In genomic region chr20:50216543-50217206, GRCh38 we compare ENCODE assay signal across 18 cellular contexts. TPM values are rescaled to one million over a fixed set of nuclear protein-coding genes. Genes with fewer than 3 reads are reported as not detected.
DNase-seq lines count a peak whose midpoint lies in the region; ATAC-seq lines count a peak whose summit lies in the region.
"Had no signal": no experiment of that assay in that cellular context is flagged by ENCODE, and none has a peak within 500 bp of the region (broad histone marks: within the 10 kb centered on the region; RNA-seq: fewer than 3 reads in every experiment).

No MANE protein-coding gene starts in this region.

- no peak overlapping the region for H3K27ac Mint-ChIP-seq in stimulated activated memory B cell treated with anti-CD40 and anti-IgM and Interleukin-4, amounts not matched to agents 10 μg/mL and 1 μg/mL and 100 μg/mL, for 72 hours
- H3K27ac Mint-ChIP-seq in activated T-helper 1 cell treated with anti-CD3 and anti-CD28 coated beads, Interleukin-12 subunit alpha, Interleukin-12 subunit beta, Interleukin-2, Interleukin-4 antibody, amounts not matched to agents 30 ng/mL and 10 ng/mL and 1 ng/mL, durations not matched to agents 14 hours and 24 hours and 36 hours = no peak overlapping the region
- H3K27ac Mint-ChIP-seq: activated CD8-positive, alpha-beta memory T cell treated with anti-CD3 and anti-CD28 coated beads, Interleukin-2, amount 10 ng/mL, durations not matched to agents 7 days and 5 days; B cell; nephron progenitor cell had no signal

- peaks cover 5% of the 10 kb centered on the region for H3K4me1 Mint-ChIP-seq in stimulated activated memory B cell treated with anti-CD40 and anti-IgM and Interleukin-4, amounts not matched to agents 10 μg/mL and 1 μg/mL and 100 μg/mL, for 72 hours
- peaks cover 23% of the 10 kb centered on the region for H3K4me1 Mint-ChIP-seq in activated T-helper 1 cell treated with anti-CD3 and anti-CD28 coated beads, Interleukin-12 subunit alpha, Interleukin-12 subunit beta, Interleukin-2, Interleukin-4 antibody, amounts not matched to agents 30 ng/mL and 10 ng/mL and 1 ng/mL, durations not matched to agents 14 hours and 24 hours and 36 hours (ENCODE audit: low read depth)
- H3K4me1 Mint-ChIP-seq: activated CD8-positive, alpha-beta memory T cell treated with anti-CD3 and anti-CD28 coated beads, Interleukin-2, amount 10 ng/mL, durations not matched to agents 7 days and 5 days; B cell had no signal

- ATAC-seq in left colon (peak; percentile 53), GM18873 (IDR thresholded peaks at IDR 0.05; ENCODE audit: low FRiP score, unreplicated experiment) (no peak)
- ATAC-seq in stimulated activated memory B cell treated with anti-CD40 and anti-IgM and Interleukin-4, amounts not matched to agents 10 μg/mL and 1 μg/mL and 100 μg/mL, for 72 hours = peak; percentile 14
- ATAC-seq: activated CD8-positive, alpha-beta memory T cell treated with anti-CD3 and anti-CD28 coated beads, Interleukin-2, amount 10 ng/mL, durations not matched to agents 7 days and 5 days; psoas muscle had no signal

- peaks cover 4% of the 10 kb centered on the region for H3K9me3 Mint-ChIP-seq in stimulated activated memory B cell treated with anti-CD40 and anti-IgM and Interleukin-4, amounts not matched to agents 10 μg/mL and 1 μg/mL and 100 μg/mL, for 72 hours
- peaks cover 5% of the 10 kb centered on the region for H3K9me3 Mint-ChIP-seq in activated T-helper 1 cell treated with anti-CD3 and anti-CD28 coated beads, Interleukin-12 subunit alpha, Interleukin-12 subunit beta, Interleukin-2, Interleukin-4 antibody, amounts not matched to agents 30 ng/mL and 10 ng/mL and 1 ng/mL, durations not matched to agents 14 hours and 24 hours and 36 hours
- H3K9me3 Mint-ChIP-seq: nephron progenitor cell had no signal

- DNase-seq in NCI-H1417 (lab: John Stamatoyannopoulos, UW) (peak in 2 of 3 experiments; percentile 35 to 61), NCI-H1417 treated with DMSO at 0.1 percent for 48 hours (lab: John Stamatoyannopoulos, UW) (no peak), NCI-H82 (lab: John Stamatoyannopoulos, UW) (peak; percentile 88), left colon (no peak), GM03348 (ENCODE audit: low spot score) (no peak)
- no peak for DNase-seq in activated T-helper 1 cell treated with anti-CD3 and anti-CD28 coated beads, Interleukin-12 subunit alpha, Interleukin-12 subunit beta, Interleukin-2, Interleukin-4 antibody, amounts not matched to agents 30 ng/mL and 10 ng/mL and 1 ng/mL, durations not matched to agents 14 hours and 24 hours and 36 hours (ENCODE audit: low spot score)
- DNase-seq: activated CD4-positive, alpha-beta T cell treated with anti-CD3 and anti-CD28 coated beads for 1 hour; activated CD8-positive, alpha-beta memory T cell treated with anti-CD3 and anti-CD28 coated beads, Interleukin-2, amount 10 ng/mL, durations not matched to agents 7 days and 5 days; activated effector memory CD4-positive, alpha-beta T cell treated with anti-CD3 and anti-CD28 coated beads, Interleukin-2, amount 50 U/mL, for 16 hours; dorsolateral prefrontal cortex; GDM1; NCI-H1105 treated with DMSO at 0.1 percent for 48 hours; NCI-H510A; nephron progenitor cell; psoas muscle had no signal

- no peak overlapping the region for H3K4me3 Mint-ChIP-seq in stimulated activated memory B cell treated with anti-CD40 and anti-IgM and Interleukin-4, amounts not matched to agents 10 μg/mL and 1 μg/mL and 100 μg/mL, for 72 hours
- no peak overlapping the region for H3K4me3 Mint-ChIP-seq in activated T-helper 1 cell treated with anti-CD3 and anti-CD28 coated beads, Interleukin-12 subunit alpha, Interleukin-12 subunit beta, Interleukin-2, Interleukin-4 antibody, amounts not matched to agents 30 ng/mL and 10 ng/mL and 1 ng/mL, durations not matched to agents 14 hours and 24 hours and 36 hours
- H3K4me3 Mint-ChIP-seq: activated CD8-positive, alpha-beta memory T cell treated with anti-CD3 and anti-CD28 coated beads, Interleukin-2, amount 10 ng/mL, durations not matched to agents 7 days and 5 days; B cell; nephron progenitor cell had no signal

- intact Hi-C loops in left colon (cut with DNase I, micrococcal nuclease) = no loop called here
- intact Hi-C loops in activated T-helper 1 cell treated with anti-CD3 and anti-CD28 coated beads, Interleukin-12 subunit alpha, Interleukin-12 subunit beta, Interleukin-2, Interleukin-4 antibody, amounts not matched to agents 30 ng/mL and 10 ng/mL and 1 ng/mL, durations not matched to agents 14 hours and 24 hours and 36 hours (cut with micrococcal nuclease) = no loop called here

- peaks cover 80% of the 10 kb centered on the region for H3K27me3 Mint-ChIP-seq in stimulated activated memory B cell treated with anti-CD40 and anti-IgM and Interleukin-4, amounts not matched to agents 10 μg/mL and 1 μg/mL and 100 μg/mL, for 72 hours
- H3K27me3 Mint-ChIP-seq in activated T-helper 1 cell treated with anti-CD3 and anti-CD28 coated beads, Interleukin-12 subunit alpha, Interleukin-12 subunit beta, Interleukin-2, Interleukin-4 antibody, amounts not matched to agents 30 ng/mL and 10 ng/mL and 1 ng/mL, durations not matched to agents 14 hours and 24 hours and 36 hours (ENCODE audit: insufficient read depth) = peaks cover 17% of the 10 kb centered on the region

- no peaks in the 10 kb centered on the region for H3K36me3 Mint-ChIP-seq in stimulated activated memory B cell treated with anti-CD40 and anti-IgM and Interleukin-4, amounts not matched to agents 10 μg/mL and 1 μg/mL and 100 μg/mL, for 72 hours
- no peaks in the 10 kb centered on the region for H3K36me3 Mint-ChIP-seq in activated T-helper 1 cell treated with anti-CD3 and anti-CD28 coated beads, Interleukin-12 subunit alpha, Interleukin-12 subunit beta, Interleukin-2, Interleukin-4 antibody, amounts not matched to agents 30 ng/mL and 10 ng/mL and 1 ng/mL, durations not matched to agents 14 hours and 24 hours and 36 hours (ENCODE audit: low read depth)
- H3K36me3 Mint-ChIP-seq: activated CD8-positive, alpha-beta memory T cell treated with anti-CD3 and anti-CD28 coated beads, Interleukin-2, amount 10 ng/mL, durations not matched to agents 7 days and 5 days had no signal

RNA-seq across cellular contexts. Expression of gene CEBPB, which starts 26.0 kb away (rescaled TPM):
- 10 to 100 TPM; 30.2 to 42.7 TPM for total RNA-seq in left colon
- 52.3 and 55.2 TPM in 2 replicates for total RNA-seq in activated T-helper 1 cell treated with anti-CD3 and anti-CD28 coated beads, Interleukin-12 subunit alpha, Interleukin-12 subunit beta, Interleukin-2, Interleukin-4 antibody, amounts not matched to agents 30 ng/mL and 10 ng/mL and 1 ng/mL, durations not matched to agents 14 hours and 24 hours and 36 hours

Comparison
In these comparisons a context has a peak if more than half of its experiments do, and no peak if none do; other contexts are left out.
1. DNase-seq: peak in NCI-H1417 (2 of 3) and NCI-H82 (single experiment); none in NCI-H1417 treated with DMSO at 0.1 percent for 48 hours (single experiment), left colon (0 of 2), GM03348 (single experiment) and activated T-helper 1 cell treated with anti-CD3 and anti-CD28 coated beads, Interleukin-12 subunit alpha, Interleukin-12 subunit beta, Interleukin-2, Interleukin-4 antibody, amounts not matched to agents 30 ng/mL and 10 ng/mL and 1 ng/mL, durations not matched to agents 14 hours and 24 hours and 36 hours (single experiment).